Comparison of ENCODE assay signal across 15 cellular contexts in genomic region chr11:76408171-76408965, GRCh38. TPM values are rescaled to one million over a fixed set of nuclear protein-coding genes. Genes with fewer than 3 reads are reported as not detected.
A peak's percentile ranks its signal among the peaks of the same experiment; 100 is the strongest.
DNase-seq lines count a peak whose midpoint lies in the region; ATAC-seq and TF ChIP-seq lines count a peak whose summit lies in the region.
"Had no signal": no experiment of that assay in that cellular context is flagged by ENCODE, and none has a peak within 500 bp of the region (broad histone marks: within the 10 kb centered on the region; RNA-seq: fewer than 3 reads in every experiment).

No MANE protein-coding gene starts in this region.

- BruUV-seq in A673 (replicated peaks; lab: Mats Ljungman, UMichigan): no TSS peak

- POLR2A ChIA-PET in A673 (lab: Charles Lee; ENCODE audit: low non-redundant PET): interaction anchor here (0.5 kb wide), 1 partner anchor 24 kb away, joined by 4 read pairs; no protein-coding TSS in a partner anchor

- H3K27ac ChIP-seq in A673 (ENCODE audit: low read depth, low read length, poor library complexity, severe bottlenecking): peak overlapping the region; percentile 41
- H3K27ac ChIP-seq: ascending aorta, SJSA1 had no signal

- no peak for TF ChIP-seq CTCF in A673 (conservative IDR thresholded peaks at IDR 0.05; ENCODE audit: low read depth, low read length)
- no peak for TF ChIP-seq CTCF in epithelial cell of proximal tubule (conservative IDR thresholded peaks at IDR 0.05; ENCODE audit: low read depth, low read length)

- H3K4me1 ChIP-seq in A673 (ENCODE audit: insufficient read depth, low read length, poor library complexity, severe bottlenecking): peaks cover 14% of the 10 kb centered on the region
- H3K4me1 ChIP-seq: ascending aorta, SJSA1 had no signal

- peak; percentile 83 for DNase-seq in A673 (ENCODE audit: low spot score)
- DNase-seq in ELR (ENCODE audit: low read depth): peak; percentile 18
- peak; percentile 84 for DNase-seq in NCI-H69 (lab: John Stamatoyannopoulos, UW)
- peak; percentile 63 for DNase-seq in epithelial cell of proximal tubule (ENCODE audit: low read depth)
- DNase-seq in amygdala (lab: John Stamatoyannopoulos, UW): no peak
- DNase-seq in dedifferentiated amniotic fluid mesenchymal stem cell (ENCODE audit: extremely low spot score): no peak
- DNase-seq: activated CD4-positive, CD25-positive, alpha-beta regulatory T cell treated with anti-CD3 and anti-CD28 coated beads, Interleukin-2, amount 50 U/mL, for 72 hours; activated T-cell treated with anti-CD3 and anti-CD28 coated beads, Interleukin-2, amount 50 U/mL, for 72 hours; AML-193; NCI-H187; stimulated activated naive CD4-positive, alpha-beta T cell treated with Interleukin-2 at 50 U/mL for 16 hours had no signal

- ATAC-seq in GM18511 (IDR thresholded peaks at IDR 0.05; ENCODE audit: unreplicated experiment) (no peak), GM18907 (IDR thresholded peaks at IDR 0.05; ENCODE audit: unreplicated experiment) (no peak)
- ATAC-seq: activated T-cell treated with anti-CD3 and anti-CD28 coated beads, Interleukin-2, amount 50 U/mL, for 72 hours had no signal

- intact Hi-C loops in A673 (cut with micrococcal nuclease; ENCODE audit: unreplicated experiment): no loop called here

- no peaks in the 10 kb centered on the region for H3K27me3 ChIP-seq in A673 (replicated peaks; ENCODE audit: insufficient read depth, low read depth, low read length, poor library complexity)
- H3K27me3 ChIP-seq: ascending aorta, SJSA1 had no signal

- no peaks in the 10 kb centered on the region for H3K36me3 ChIP-seq in A673 (ENCODE audit: insufficient read depth, low read length, poor library complexity, severe bottlenecking)
- H3K36me3 ChIP-seq: ascending aorta, SJSA1 had no signal

- CTCF ChIA-PET in A673 (lab: Charles Lee): no interaction called here

- no peaks in the 10 kb centered on the region for H3K9me3 ChIP-seq in A673 (ENCODE audit: low read depth, low read length, poor library complexity, severe bottlenecking)
- H3K9me3 ChIP-seq: ascending aorta, SJSA1 had no signal

- H3K4me3 ChIP-seq in A673 (ENCODE audit: low read depth, low read length, poor library complexity, severe bottlenecking) (no peak overlapping the region), epithelial cell of proximal tubule (ENCODE audit: low read depth, low read length) (peak overlapping the region; percentile 29)
- H3K4me3 ChIP-seq: ascending aorta, SJSA1 had no signal

RNA-seq across cellular contexts. Expression of gene GVQW3, which starts 27.2 kb away (rescaled TPM):
- total RNA-seq in A673 (2021) (6.2 and 9.9 TPM in 2 replicates), epithelial cell of proximal tubule (0.87 and 7.0 TPM in 2 replicates)
- total RNA-seq: ascending aorta had no signal

RNA-seq across cellular contexts. Expression of gene THAP12, which starts 27.4 kb away (rescaled TPM):
- 53.1 and 55.3 TPM in 2 replicates for total RNA-seq in A673 (2021)
- 24.1 and 27.5 TPM in 2 replicates for total RNA-seq in epithelial cell of proximal tubule

RNA-seq across cellular contexts. Expression of gene EMSY, which starts 36.5 kb away (rescaled TPM):
- total RNA-seq in A673 (2021): 52.4 TPM in 2 replicates
- 7.8 and 17.7 TPM in 2 replicates for total RNA-seq in epithelial cell of proximal tubule

Comparison
In these comparisons a context has a peak if more than half of its experiments do, and no peak if none do; other contexts are left out.
1. DNase-seq: peak in A673 (single experiment), ELR (single experiment), NCI-H69 (single experiment) and epithelial cell of proximal tubule (single experiment); none in amygdala (0 of 56) and dedifferentiated amniotic fluid mesenchymal stem cell (single experiment).